Comparison of ENCODE assay signal across 8 cellular contexts in genomic region chr11:77113382-77114088, GRCh38. TPM values are rescaled to one million over a fixed set of nuclear protein-coding genes. Genes with fewer than 3 reads are reported as not detected.
DNase-seq lines count a peak whose midpoint lies in the region; ATAC-seq, FAIRE-seq and TF ChIP-seq lines count a peak whose summit lies in the region.

No MANE protein-coding gene starts in this region.

- no peak overlapping the region for H3K27ac Mint-ChIP-seq in endothelial cell (ENCODE audit: unreplicated experiment)

- H3K27me3 Mint-ChIP-seq in endothelial cell (ENCODE audit: unreplicated experiment), result peaks cover 9% of the 10 kb centered on the region

- ATAC-seq in A549 (peak; percentile 31 to 73; a peak in 3 of 6 replicates), HG02763 (IDR thresholded peaks at IDR 0.05; ENCODE audit: unreplicated experiment) (no peak), HG03469 (IDR thresholded peaks at IDR 0.05; ENCODE audit: unreplicated experiment) (no peak)

- no peaks in the 10 kb centered on the region for H3K9me3 Mint-ChIP-seq in endothelial cell (ENCODE audit: unreplicated experiment)

- TF ChIP-seq RAD21 in A549 (conservative IDR thresholded peaks at IDR 0.05 in 1 of 2, IDR thresholded peaks at IDR 0.05 in 1 of 2), result peak; percentile 59 to 62

- peaks cover 31% of the 10 kb centered on the region for H3K4me1 ChIP-seq in A549

- peak; percentile 52 to 82 for DNase-seq in A549 (ENCODE audit: low read depth in 1 of 2, low spot score in 1 of 2)
- DNase-seq in EL, result peak; percentile 45
- peak; percentile 21 for DNase-seq in NCI-H2227 treated with DMSO at 0.1 percent for 48 hours (lab: John Stamatoyannopoulos, UW)
- peak; percentile 51 for DNase-seq in endothelial cell (ENCODE audit: low spot score)
- no peak for DNase-seq in retinal pigment epithelial cell (ENCODE audit: low read depth)
- DNase-seq in Ammon's horn (ENCODE audit: low spot score), result no peak

- WGBS in A549 (ENCODE audit: missing lambda C conversion rate), result 54% methylated on average over 8 of the region's 8 CpGs

- POLR2A ChIA-PET in A549 (lab: Yijun Ruan, JAX), result no interaction called here

- H3K4me3 Mint-ChIP-seq in endothelial cell (ENCODE audit: unreplicated experiment), result peak overlapping the region; percentile 67

- H3K4me2 ChIP-seq in A549, result no peak overlapping the region

- H3K4me1 Mint-ChIP-seq in endothelial cell (ENCODE audit: unreplicated experiment), result peaks cover 13% of the 10 kb centered on the region

- CTCF ChIA-PET in A549 (lab: Yijun Ruan, JAX), result interaction anchor here (0.7 to 23.6 kb wide), 24 partner anchors 10 to 506 kb away, joined by 3 to 290 read pairs (median 5); partner anchors contain the start of genes MYO7A and OMP

- TF ChIP-seq CTCF in A549 (IDR thresholded peaks at IDR 0.05), result peak; percentile 73
- TF ChIP-seq CTCF in endothelial cell (IDR thresholded peaks at IDR 0.05; ENCODE audit: unreplicated experiment), result peak; percentile 67
- peak; percentile 77 for TF ChIP-seq CTCF in retinal pigment epithelial cell (conservative IDR thresholded peaks at IDR 0.05; ENCODE audit: low read depth, low read length)

- H3K27ac ChIP-seq in A549, result peak overlapping the region in 1 of 2 experiments; percentile 48; a peak in 2 of 6 replicates

- no peak for TF ChIP-seq EP300 in A549 (IDR thresholded peaks at IDR 0.05)

- no peak for TF ChIP-seq POLR2A in A549 (IDR thresholded peaks at IDR 0.05; ENCODE audit: low read length)

- no peaks in the 10 kb centered on the region for H3K9me3 ChIP-seq in A549

- no peak for FAIRE-seq in A549 (lab: Jason Lieb, UNC)

- no peak overlapping the region for H3K4me3 ChIP-seq in A549
- H3K4me3 ChIP-seq in retinal pigment epithelial cell (ENCODE audit: low read length), result no peak overlapping the region

- H3K36me3 Mint-ChIP-seq in endothelial cell (ENCODE audit: low read depth, unreplicated experiment), result peaks cover 8% of the 10 kb centered on the region

TF ChIP-seq in A549, 52 proteins besides CTCF, POLR2A, EP300 and RAD21:
- TF ChIP-seq SMC3 (IDR thresholded peaks at IDR 0.05), result peak; percentile 73
- no peak for TF ChIP-seq RARB (CRISPR knock-in tag; IDR thresholded peaks at IDR 0.05)

RNA-seq across cellular contexts. Expression of gene OMP, which starts 10.9 kb away (rescaled TPM):
- polyA plus RNA-seq in A549 (2011; rRNA removed), result 0.34 TPM in 1 of 2 replicates, not detected in the other
- not detected in 2 replicates for polyA plus RNA-seq in A549 (2012; cell fraction: cytosol; rRNA removed)
- 1.7 TPM in 1 of 2 replicates, not detected in the other for polyA plus RNA-seq in A549 (2012; cell fraction: nucleus; rRNA removed)
- not detected in 3 replicates for polyA plus RNA-seq in A549 (2017; fragmentation: RNase III; extraction: RNeasy Plus Mini Kit Qiagen cat#74134 plus additional on column Dnase treatment)
- polyA minus RNA-seq in A549 (2011; rRNA and poly(A)+ RNA removed), result 0.68 TPM in 1 of 2 replicates, not detected in the other
- total RNA-seq in endothelial cell (ENCODE audit: unreplicated experiment), result not detected

RNA-seq across cellular contexts. Expression of gene MYO7A, which starts 14.5 kb away (rescaled TPM):
- polyA plus RNA-seq in A549 (2011; rRNA removed), result 1.7 and 2.6 TPM in 2 replicates
- 1.1 and 1.4 TPM in 2 replicates for polyA plus RNA-seq in A549 (2012; cell fraction: cytosol; rRNA removed)
- 7.6 and 7.8 TPM in 2 replicates for polyA plus RNA-seq in A549 (2012; cell fraction: nucleus; rRNA removed)
- 1.4 to 2.7 TPM (median 2.1 TPM) in 3 replicates for polyA plus RNA-seq in A549 (2017; fragmentation: RNase III; extraction: RNeasy Plus Mini Kit Qiagen cat#74134 plus additional on column Dnase treatment)
- 2.3 and 3.0 TPM in 2 replicates for polyA minus RNA-seq in A549 (2011; rRNA and poly(A)+ RNA removed)
- 18.3 TPM for total RNA-seq in endothelial cell (ENCODE audit: unreplicated experiment)

RNA-seq across cellular contexts. Expression of gene CAPN5, which starts 46.8 kb away (rescaled TPM):
- polyA plus RNA-seq in A549 (2011; rRNA removed), result 12.9 and 16.6 TPM in 2 replicates
- polyA plus RNA-seq in A549 (2012; cell fraction: cytosol; rRNA removed), result 4.6 and 6.4 TPM in 2 replicates
- polyA plus RNA-seq in A549 (2012; cell fraction: nucleus; rRNA removed), result 11.6 and 12.2 TPM in 2 replicates
- polyA plus RNA-seq in A549 (2017; fragmentation: RNase III; extraction: RNeasy Plus Mini Kit Qiagen cat#74134 plus additional on column Dnase treatment), result 6.8 to 9.4 TPM (median 8.9 TPM) in 3 replicates
- polyA minus RNA-seq in A549 (2011; rRNA and poly(A)+ RNA removed), result 18.2 and 19.7 TPM in 2 replicates
- 29.7 TPM for total RNA-seq in endothelial cell (ENCODE audit: unreplicated experiment)

Comparison
In these comparisons a context has a peak if more than half of its experiments do, and no peak if none do; other contexts are left out.
1. ATAC-seq: peak in A549 (2 of 2); none in HG02763 (single experiment) and HG03469 (single experiment).
2. DNase-seq: peak in A549 (2 of 2), EL (single experiment), NCI-H2227 treated with DMSO at 0.1 percent for 48 hours (single experiment) and endothelial cell (single experiment); none in retinal pigment epithelial cell (single experiment) and Ammon's horn (single experiment).
3. Peak in every context shown above with its lines, with median percentiles within 50 percentile points of each other: CTCF ChIP-seq.